Comparison of ENCODE assay signal across 9 cellular contexts in genomic region chr1:201348211-201348566, GRCh38. TPM values are rescaled to one million over a fixed set of nuclear protein-coding genes. Genes with fewer than 3 reads are reported as not detected.
A peak's percentile ranks its signal among the peaks of the same experiment; 100 is the strongest.
DNase-seq lines count a peak whose midpoint lies in the region; ATAC-seq and TF ChIP-seq lines count a peak whose summit lies in the region.
"Had no signal": no experiment of that assay in that cellular context is flagged by ENCODE, and none has a peak within 500 bp of the region (broad histone marks: within the 10 kb centered on the region; RNA-seq: fewer than 3 reads in every experiment).

No MANE protein-coding gene starts in this region.

- ATAC-seq in GM21360 (IDR thresholded peaks at IDR 0.05; ENCODE audit: unreplicated experiment) = no peak

- H3K4me1 Mint-ChIP-seq in neural crest cell = peaks cover 4% of the 10 kb centered on the region

- H3K4me3 ChIP-seq in esophagus muscularis mucosa = no peak overlapping the region
- H3K4me3 ChIP-seq: BLaER1 treated with 17β-estradiol and CSF1 and Interleukin-3, amounts not matched to agents 10 nM and 100 nM had no signal

- in situ Hi-C loops in KBM-7 (cut with MboI; ENCODE audit: low pct_unique_long_range_greater_than_20kb, low sequenced_read_pairs) = no loop called here
- in situ Hi-C loops in SK-MEL-5 (cut with HindIII; ENCODE audit: low pct_unique_long_range_greater_than_20kb, low sequenced_read_pairs) = no loop called here

- no peaks in the 10 kb centered on the region for H3K36me3 Mint-ChIP-seq in neural crest cell (ENCODE audit: low read depth)

- no peak for TF ChIP-seq POLR2A in esophagus muscularis mucosa (IDR thresholded peaks at IDR 0.05; ENCODE audit: low read depth)

- TF ChIP-seq EP300 in esophagus muscularis mucosa (IDR thresholded peaks at IDR 0.05) = no peak

- no peaks in the 10 kb centered on the region for H3K9me3 Mint-ChIP-seq in neural crest cell

- no peak overlapping the region for H3K4me3 Mint-ChIP-seq in neural crest cell

- TF ChIP-seq CTCF in esophagus muscularis mucosa (IDR thresholded peaks at IDR 0.05) (peak in 2 of 3 experiments; percentile 15 to 40), neural crest cell (conservative IDR thresholded peaks at IDR 0.05) (peak; percentile 67)

- no peaks in the 10 kb centered on the region for H3K36me3 ChIP-seq in esophagus muscularis mucosa
- H3K36me3 ChIP-seq: BLaER1 treated with 17β-estradiol and CSF1 and Interleukin-3, amounts not matched to agents 10 nM and 100 nM had no signal

- peaks cover 0 to 4% (median 0%) of the 10 kb centered on the region in 4 donors for H3K4me1 ChIP-seq in esophagus muscularis mucosa

- 27% methylated on average over 5 of the region's 6 CpGs for WGBS in esophagus muscularis mucosa

- H3K27me3 Mint-ChIP-seq in neural crest cell (ENCODE audit: low read depth) = peaks cover 3% of the 10 kb centered on the region

- no peak overlapping the region for H3K27ac Mint-ChIP-seq in neural crest cell (ENCODE audit: unreplicated experiment)

- H3K9me3 ChIP-seq in esophagus muscularis mucosa = no peaks in the 10 kb centered on the region
- H3K9me3 ChIP-seq: BLaER1 treated with 17β-estradiol and CSF1 and Interleukin-3, amounts not matched to agents 10 nM and 100 nM had no signal

- DNase-seq in NCI-H1417 (lab: John Stamatoyannopoulos, UW) = peak; percentile 17 to 45 (median 22)
- DNase-seq in NCI-H1417 treated with DMSO at 0.1 percent for 48 hours (lab: John Stamatoyannopoulos, UW) = no peak
- peak; percentile 25 for DNase-seq in KBM-7
- DNase-seq in SK-MEL-5 (ENCODE audit: low read depth, low spot score) = peak; percentile 64
- no peak for DNase-seq in esophagus muscularis mucosa (ENCODE audit: extremely low spot score)
- peak; percentile 44 for DNase-seq in neural crest cell (ENCODE audit: low read depth, low spot score)
- DNase-seq in retina = no peak

- H3K27me3 ChIP-seq in esophagus muscularis mucosa = peaks cover 0 to 43% (median 0%) of the 10 kb centered on the region in 4 donors
- H3K27me3 ChIP-seq: BLaER1 treated with 17β-estradiol and CSF1 and Interleukin-3, amounts not matched to agents 10 nM and 100 nM had no signal

- intact Hi-C loops in esophagus muscularis mucosa (cut with DNase I) = no loop called here

- no peak overlapping the region for H3K27ac ChIP-seq in esophagus muscularis mucosa (replicated peaks in 1 of 4)
- H3K27ac ChIP-seq: BLaER1 treated with 17β-estradiol and CSF1 and Interleukin-3, amounts not matched to agents 10 nM and 100 nM had no signal

RNA-seq across cellular contexts. Expression of gene TNNT2, which starts 29.3 kb away (rescaled TPM):
- total RNA-seq in SK-MEL-5 (2014; rRNA removed; shearing (Covaris generic)) = not detected in 2 replicates
- polyA plus RNA-seq in SK-MEL-5 (2015; cell fraction: cytosol; rRNA removed) = not detected in 2 replicates
- not detected in 2 replicates for polyA plus RNA-seq in SK-MEL-5 (2015; cell fraction: nucleus; rRNA removed)
- total RNA-seq in esophagus muscularis mucosa = 1 to 10 TPM in 1 of 4 donors, under 1 TPM in 1, not detected in 2; 0.83 to 2.0 TPM
- total RNA-seq in neural crest cell = not detected in 2 replicates

RNA-seq across cellular contexts. Expression of gene LAD1, which starts 50.9 kb away (rescaled TPM):
- total RNA-seq in SK-MEL-5 (2014; rRNA removed; shearing (Covaris generic)) = 0.34 and 0.83 TPM in 2 replicates
- 0.23 and 1.0 TPM in 2 replicates for polyA plus RNA-seq in SK-MEL-5 (2015; cell fraction: cytosol; rRNA removed)
- 0.21 TPM in 1 of 2 replicates, not detected in the other for polyA plus RNA-seq in SK-MEL-5 (2015; cell fraction: nucleus; rRNA removed)
- total RNA-seq in esophagus muscularis mucosa (under 1 TPM in 1 of 4 donors, not detected in 3; 0.17 TPM), neural crest cell (not detected in 2 replicates)

Comparison
In these comparisons a context has a peak if more than half of its experiments do, and no peak if none do; other contexts are left out.
1. DNase-seq: peak in NCI-H1417 (3 of 3), KBM-7 (single experiment), SK-MEL-5 (single experiment) and neural crest cell (single experiment); none in NCI-H1417 treated with DMSO at 0.1 percent for 48 hours (single experiment), esophagus muscularis mucosa (single experiment) and retina (single experiment).